ENCODE assay signal across 8 cellular contexts in genomic region chr2:112137516-112138142, GRCh38. TPM values are rescaled to one million over a fixed set of nuclear protein-coding genes. Genes with fewer than 3 reads are reported as not detected.
DNase-seq lines count a peak whose midpoint lies in the region; ATAC-seq and TF ChIP-seq lines count a peak whose summit lies in the region.

No MANE protein-coding gene starts in this region.

- H3K4me3 Mint-ChIP-seq in activated naive CD4-positive, alpha-beta T cell treated with anti-CD3 and anti-CD28 coated beads, Interleukin-2, amount 10 ng/mL, durations not matched to agents 7 days and 5 days: peak overlapping the region; percentile 50
- peak overlapping the region; percentile 34 for H3K4me3 Mint-ChIP-seq in activated CD4-positive, alpha-beta T cell treated with anti-CD3 and anti-CD28 coated beads, Interleukin-2, amount 10 ng/mL, durations not matched to agents 7 days and 5 days

- H3K36me3 ChIP-seq in heart right ventricle: no peaks in the 10 kb centered on the region

- peaks cover 0 to 20% (median 5%) of the 10 kb centered on the region in 7 donors for H3K27me3 ChIP-seq in heart right ventricle

- H3K27me3 Mint-ChIP-seq in activated naive CD4-positive, alpha-beta T cell treated with anti-CD3 and anti-CD28 coated beads, Interleukin-2, amount 10 ng/mL, durations not matched to agents 7 days and 5 days: peaks cover 56% of the 10 kb centered on the region
- H3K27me3 Mint-ChIP-seq in activated CD4-positive, alpha-beta T cell treated with anti-CD3 and anti-CD28 coated beads, Interleukin-2, amount 10 ng/mL, durations not matched to agents 7 days and 5 days: peaks cover 36% of the 10 kb centered on the region

- H3K4me1 ChIP-seq in heart right ventricle: peaks cover 0 to 9% (median 3%) of the 10 kb centered on the region in 9 donors

- intact Hi-C loops in heart right ventricle (cut with DNase I): no loop called here
- intact Hi-C loops in sciatic nerve (cut with DNase I): no loop called here

- peak overlapping the region in 1 of 10 donors; percentile 34 for H3K27ac ChIP-seq in heart right ventricle

- peak in 4 of 8 donors; percentile 31 to 54 (median 42) for ATAC-seq in heart right ventricle
- ATAC-seq in sciatic nerve: peak; percentile 52
- no peak for ATAC-seq in GM21786 (IDR thresholded peaks at IDR 0.05; ENCODE audit: unreplicated experiment)
- no peak for ATAC-seq in HG02759 (IDR thresholded peaks at IDR 0.05; ENCODE audit: unreplicated experiment)

- no peak for TF ChIP-seq CTCF in heart right ventricle (IDR thresholded peaks at IDR 0.05)

- H3K9me3 Mint-ChIP-seq in activated naive CD4-positive, alpha-beta T cell treated with anti-CD3 and anti-CD28 coated beads, Interleukin-2, amount 10 ng/mL, durations not matched to agents 7 days and 5 days: peaks cover 4% of the 10 kb centered on the region
- peaks cover 8% of the 10 kb centered on the region for H3K9me3 Mint-ChIP-seq in activated CD4-positive, alpha-beta T cell treated with anti-CD3 and anti-CD28 coated beads, Interleukin-2, amount 10 ng/mL, durations not matched to agents 7 days and 5 days

- peak overlapping the region; percentile 29 to 75 (median 56) for H3K4me3 ChIP-seq in heart right ventricle

- H3K4me1 Mint-ChIP-seq in activated naive CD4-positive, alpha-beta T cell treated with anti-CD3 and anti-CD28 coated beads, Interleukin-2, amount 10 ng/mL, durations not matched to agents 7 days and 5 days: peaks cover 16% of the 10 kb centered on the region
- H3K4me1 Mint-ChIP-seq in activated CD4-positive, alpha-beta T cell treated with anti-CD3 and anti-CD28 coated beads, Interleukin-2, amount 10 ng/mL, durations not matched to agents 7 days and 5 days: peaks cover 11% of the 10 kb centered on the region

- peaks cover 0 to 14% (median 5%) of the 10 kb centered on the region in 11 donors for H3K9me3 ChIP-seq in heart right ventricle

- CTCF ChIA-PET in activated naive CD4-positive, alpha-beta T cell treated with anti-CD3 and anti-CD28 coated beads, Interleukin-2, amount 10 ng/mL, durations not matched to agents 7 days and 5 days (lab: Charles Lee): no interaction called here
- CTCF ChIA-PET in activated CD4-positive, alpha-beta T cell treated with anti-CD3 and anti-CD28 coated beads, Interleukin-2, amount 10 ng/mL, durations not matched to agents 7 days and 5 days (lab: Charles Lee): interaction anchor here (0.5 to 2.4 kb wide), 4 partner anchors 10 to 41 kb away, joined by 3 to 6 read pairs (median 4); no protein-coding TSS in a partner anchor

- peak overlapping the region; percentile 38 for H3K27ac Mint-ChIP-seq in activated naive CD4-positive, alpha-beta T cell treated with anti-CD3 and anti-CD28 coated beads, Interleukin-2, amount 10 ng/mL, durations not matched to agents 7 days and 5 days
- H3K27ac Mint-ChIP-seq in activated CD4-positive, alpha-beta T cell treated with anti-CD3 and anti-CD28 coated beads, Interleukin-2, amount 10 ng/mL, durations not matched to agents 7 days and 5 days: no peak overlapping the region

- POLR2A ChIA-PET in activated CD4-positive, alpha-beta T cell treated with anti-CD3 and anti-CD28 coated beads, Interleukin-2, amount 10 ng/mL, durations not matched to agents 7 days and 5 days (lab: Charles Lee): no interaction called here

- WGBS in heart right ventricle, 2 donors: 19 to 20% methylated on average over 15 of the region's 15 CpGs

- peaks cover 1% of the 10 kb centered on the region for H3K36me3 Mint-ChIP-seq in activated naive CD4-positive, alpha-beta T cell treated with anti-CD3 and anti-CD28 coated beads, Interleukin-2, amount 10 ng/mL, durations not matched to agents 7 days and 5 days
- H3K36me3 Mint-ChIP-seq in activated CD4-positive, alpha-beta T cell treated with anti-CD3 and anti-CD28 coated beads, Interleukin-2, amount 10 ng/mL, durations not matched to agents 7 days and 5 days (ENCODE audit: low read depth): peaks cover 3% of the 10 kb centered on the region

- DNase-seq in activated naive CD4-positive, alpha-beta T cell treated with anti-CD3 and anti-CD28 coated beads, Interleukin-2, amount 10 ng/mL, durations not matched to agents 7 days and 5 days: peak; percentile 30
- no peak for DNase-seq in activated naive CD4-positive, alpha-beta T cell treated with anti-CD3 and anti-CD28 coated beads, Interleukin-2, amount 50 U/mL, for 16 hours
- no peak for DNase-seq in activated CD4-positive, alpha-beta T cell treated with anti-CD3 and anti-CD28 coated beads, Interleukin-2, amount 10 ng/mL, durations not matched to agents 7 days and 5 days
- no peak for DNase-seq in heart right ventricle
- DNase-seq in sciatic nerve (ENCODE audit: low spot score): no peak
- no peak for DNase-seq in NCI-H187 (lab: John Stamatoyannopoulos, UW)

RNA-seq across cellular contexts. Expression of gene FBLN7, which starts 0.6 kb away (rescaled TPM):
- 1 to 10 TPM; 7.9 to 8.3 TPM for total RNA-seq in activated CD4-positive, alpha-beta T cell treated with anti-CD3 and anti-CD28 coated beads, Interleukin-2, amount 10 ng/mL, durations not matched to agents 7 days and 5 days
- total RNA-seq in heart right ventricle (1 to 10 TPM in 5 of 10 donors, under 1 TPM in 5; 0.22 to 1.7 (median 0.90) TPM), sciatic nerve (2.3 TPM)
- under 1 TPM; 0.22 to 0.74 TPM for polyA plus RNA-seq in heart right ventricle
